8 cellular contexts compared by ENCODE assay signal in the genomic region with DNA sequence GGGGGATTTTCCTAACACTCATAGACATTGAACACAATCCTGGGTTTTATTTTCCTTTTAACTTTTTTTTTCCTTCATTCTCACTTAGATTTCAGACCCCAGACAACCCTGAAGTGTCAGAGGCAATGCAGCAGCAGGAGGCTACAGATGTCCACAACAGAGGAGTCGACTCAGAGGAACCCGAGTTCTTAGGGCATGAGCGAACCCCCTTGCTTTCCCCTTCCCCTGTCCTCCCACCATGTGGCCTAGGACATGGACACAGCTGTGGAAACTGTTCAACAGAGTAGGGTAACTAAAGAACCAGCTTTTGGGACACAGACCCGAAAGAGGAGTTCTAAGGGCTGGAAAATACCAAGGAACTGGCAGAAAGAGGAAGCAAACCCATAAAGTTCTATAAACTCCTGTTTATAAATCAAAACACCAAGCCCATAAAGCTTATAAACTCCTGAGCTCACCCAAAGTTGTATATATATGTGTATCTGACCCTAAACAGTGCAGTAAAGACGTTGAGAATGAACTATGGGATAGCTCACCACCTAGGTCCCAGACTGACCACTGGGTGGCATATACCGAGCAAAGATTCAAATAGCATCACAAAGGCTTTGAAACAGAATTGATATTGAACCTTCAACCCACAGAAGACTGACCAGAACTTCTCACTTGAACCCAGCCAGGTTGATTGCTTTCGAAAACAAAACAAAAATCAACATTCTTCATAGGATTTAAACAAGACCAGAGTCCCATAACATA. TPM values are rescaled to one million over a fixed set of nuclear protein-coding genes. Genes with fewer than 3 reads are reported as not detected.
DNase-seq lines count a peak whose midpoint lies in the region; ATAC-seq and TF ChIP-seq lines count a peak whose summit lies in the region.

No MANE protein-coding gene starts in this region.

- peaks cover 1% of the 10 kb centered on the region for H3K27me3 Mint-ChIP-seq in endothelial cell (ENCODE audit: unreplicated experiment)

- peak overlapping the region; percentile 42 for H3K4me2 ChIP-seq in parathyroid adenoma (ENCODE audit: low read length)

- no TSS peak for BruUV-seq in Panc1 (replicated peaks; lab: Mats Ljungman, UMichigan)

- H3K9ac ChIP-seq in parathyroid adenoma, result no peak overlapping the region

- H3K9me3 Mint-ChIP-seq in endothelial cell (ENCODE audit: unreplicated experiment), result no peaks in the 10 kb centered on the region

- ATAC-seq in Panc1 (peak; percentile 84), gastrocnemius medialis (no peak)

- POLR2A ChIA-PET in Panc1 (lab: Charles Lee), result interaction anchor here (0.5 to 0.6 kb wide), 2 partner anchors 52 to 205 kb away, joined by 3 to 12 read pairs; no protein-coding TSS in a partner anchor

- CTCF ChIA-PET in Panc1 (lab: Charles Lee), result interaction anchor here (0.6 to 2.8 kb wide), 6 partner anchors 11 to 210 kb away, joined by 4 to 16 read pairs (median 6); a partner anchor contains a TSS

- WGBS in esophagus squamous epithelium, 2 donors, result 62 to 63% methylated on average over 7 of the region's 7 CpGs

- H3K4me3 ChIP-seq in Panc1 (ENCODE audit: low read depth in 2 of 2, low read length in 2 of 2) (no peak overlapping the region), esophagus squamous epithelium (no peak overlapping the region), parathyroid adenoma (ENCODE audit: low read depth, low read length) (no peak overlapping the region), gastrocnemius medialis (no peak overlapping the region)

- H3K36me3 ChIP-seq in Panc1 (ENCODE audit: control insufficient read depth, insufficient read depth, low read length) (no peaks in the 10 kb centered on the region), esophagus squamous epithelium (no peaks in the 10 kb centered on the region), parathyroid adenoma (ENCODE audit: control insufficient read depth, insufficient read depth, low read length) (no peaks in the 10 kb centered on the region), gastrocnemius medialis (no peaks in the 10 kb centered on the region)

- peak overlapping the region; percentile 84 for H3K27ac ChIP-seq in Panc1 (ENCODE audit: low read length)
- H3K27ac ChIP-seq in esophagus squamous epithelium, result peak overlapping the region in 1 of 4 donors; percentile 5
- peak overlapping the region; percentile 80 for H3K27ac ChIP-seq in parathyroid adenoma
- H3K27ac ChIP-seq in gastrocnemius medialis, result peak overlapping the region in 2 of 4 donors; percentile 11 to 63

- H3K4me3 Mint-ChIP-seq in endothelial cell (ENCODE audit: unreplicated experiment), result no peak overlapping the region

- H3K27me3 ChIP-seq in Panc1 (ENCODE audit: control insufficient read depth, insufficient read depth, low read length) (no peaks in the 10 kb centered on the region), esophagus squamous epithelium (no peaks in the 10 kb centered on the region), parathyroid adenoma (ENCODE audit: control insufficient read depth, insufficient read depth, low read length) (no peaks in the 10 kb centered on the region), gastrocnemius medialis (no peaks in the 10 kb centered on the region)

- H3K27ac Mint-ChIP-seq in endothelial cell (ENCODE audit: unreplicated experiment), result no peak overlapping the region

- intact Hi-C loops in Panc1 (cut with micrococcal nuclease; ENCODE audit: unreplicated experiment) (no loop called here), esophagus squamous epithelium (cut with DNase I) (no loop called here), gastrocnemius medialis (cut with DNase I; ENCODE audit: low total_unique reads) (loop anchor here (2.0 kb wide), 1 partner anchor 88 kb away; a partner anchor contains a TSS)

- peaks cover 7% of the 10 kb centered on the region for H3K79me2 ChIP-seq in parathyroid adenoma

- TF ChIP-seq POLR2A in esophagus squamous epithelium (IDR thresholded peaks at IDR 0.05) (no peak), gastrocnemius medialis (IDR thresholded peaks at IDR 0.05) (no peak)

- peaks cover 31% of the 10 kb centered on the region for H3K4me1 ChIP-seq in Panc1 (ENCODE audit: control insufficient read depth, insufficient read depth, low read length)
- H3K4me1 ChIP-seq in esophagus squamous epithelium, result peaks cover 7 to 40% (median 20%) of the 10 kb centered on the region in 3 donors
- H3K4me1 ChIP-seq in parathyroid adenoma, result peaks cover 23% of the 10 kb centered on the region
- H3K4me1 ChIP-seq in gastrocnemius medialis, result peaks cover 10 to 17% of the 10 kb centered on the region in 2 donors

- no peak overlapping the region for H2AFZ ChIP-seq in parathyroid adenoma

- H3K36me3 Mint-ChIP-seq in endothelial cell (ENCODE audit: low read depth, unreplicated experiment), result no peaks in the 10 kb centered on the region

- TF ChIP-seq CTCF in GM12873 (IDR thresholded peaks at IDR 0.05; ENCODE audit: insufficient read depth, low read depth, low read length, missing control alignments) (peak; percentile 49), Panc1 (IDR thresholded peaks at IDR 0.05) (peak; percentile 73), esophagus squamous epithelium (IDR thresholded peaks at IDR 0.05) (peak in 5 of 6 experiments; percentile 8 to 39 (median 32)), parathyroid adenoma (IDR thresholded peaks at IDR 0.05) (peak; percentile 56), gastrocnemius medialis (IDR thresholded peaks at IDR 0.05 in 4 of 5, conservative IDR thresholded peaks at IDR 0.05 in 1 of 5) (peak in 2 of 5 experiments; percentile 16 to 37), endothelial cell (IDR thresholded peaks at IDR 0.05; ENCODE audit: unreplicated experiment) (no peak)

- peaks cover 8% of the 10 kb centered on the region for H3K4me1 Mint-ChIP-seq in endothelial cell (ENCODE audit: unreplicated experiment)

- DNase-seq in Panc1 (ENCODE audit: low read depth, low spot score) (no peak), esophagus squamous epithelium (lab: John Stamatoyannopoulos, UW) (no peak), gastrocnemius medialis (no peak), NCI-H2029 (lab: John Stamatoyannopoulos, UW) (no peak), endothelial cell (ENCODE audit: low spot score) (no peak)
- no peak for DNase-seq in activated T-cell treated with anti-CD3 and anti-CD28 coated beads, Interleukin-2, amount 50 U/mL, for 48 hours

- in situ Hi-C loops in Panc1 (cut with HindIII; ENCODE audit: low pct_unique_long_range_greater_than_20kb, low sequenced_read_pairs) (no loop called here), gastrocnemius medialis (cut with MboI; ENCODE audit: low sequenced_read_pairs in 4 of 4) (no loop called here)

- H3K9me3 ChIP-seq in Panc1 (ENCODE audit: control insufficient read depth, insufficient read depth, low read depth, low read length) (no peaks in the 10 kb centered on the region), esophagus squamous epithelium (no peaks in the 10 kb centered on the region), parathyroid adenoma (ENCODE audit: control insufficient read depth, low read length) (no peaks in the 10 kb centered on the region), gastrocnemius medialis (no peaks in the 10 kb centered on the region)

RNA-seq across cellular contexts. Expression of a gene that starts 33.9 kb away (rescaled TPM):
- total RNA-seq in Panc1 (2021; ENCODE audit: unreplicated experiment), result 51.9 TPM
- 33.1 TPM for polyA plus RNA-seq in Panc1 (2012; ENCODE audit: insufficient read length)
- total RNA-seq in esophagus squamous epithelium, result 10 to 100 TPM; 13.7 to 24.0 (median 15.8) TPM
- total RNA-seq in gastrocnemius medialis, result 10 to 100 TPM in 1 of 4 donors, 1 to 10 TPM in 3; 5.7 to 15.0 (median 7.2) TPM
- 15.5 TPM for total RNA-seq in endothelial cell (ENCODE audit: unreplicated experiment)

RNA-seq across cellular contexts. Expression of a gene that starts 58.1 kb away (rescaled TPM):
- total RNA-seq in Panc1 (2021; ENCODE audit: unreplicated experiment) (45.8 TPM), esophagus squamous epithelium (10 to 100 TPM in 2 of 4 donors, 1 to 10 TPM in 2; 4.0 to 19.6 (median 8.9) TPM), gastrocnemius medialis (10 to 100 TPM in 1 of 4 donors, 1 to 10 TPM in 3; 2.6 to 11.3 (median 5.1) TPM), endothelial cell (ENCODE audit: unreplicated experiment) (268 TPM)
- polyA plus RNA-seq in Panc1 (2012; ENCODE audit: insufficient read length), result 58.3 TPM
